In the genomic region with DNA sequence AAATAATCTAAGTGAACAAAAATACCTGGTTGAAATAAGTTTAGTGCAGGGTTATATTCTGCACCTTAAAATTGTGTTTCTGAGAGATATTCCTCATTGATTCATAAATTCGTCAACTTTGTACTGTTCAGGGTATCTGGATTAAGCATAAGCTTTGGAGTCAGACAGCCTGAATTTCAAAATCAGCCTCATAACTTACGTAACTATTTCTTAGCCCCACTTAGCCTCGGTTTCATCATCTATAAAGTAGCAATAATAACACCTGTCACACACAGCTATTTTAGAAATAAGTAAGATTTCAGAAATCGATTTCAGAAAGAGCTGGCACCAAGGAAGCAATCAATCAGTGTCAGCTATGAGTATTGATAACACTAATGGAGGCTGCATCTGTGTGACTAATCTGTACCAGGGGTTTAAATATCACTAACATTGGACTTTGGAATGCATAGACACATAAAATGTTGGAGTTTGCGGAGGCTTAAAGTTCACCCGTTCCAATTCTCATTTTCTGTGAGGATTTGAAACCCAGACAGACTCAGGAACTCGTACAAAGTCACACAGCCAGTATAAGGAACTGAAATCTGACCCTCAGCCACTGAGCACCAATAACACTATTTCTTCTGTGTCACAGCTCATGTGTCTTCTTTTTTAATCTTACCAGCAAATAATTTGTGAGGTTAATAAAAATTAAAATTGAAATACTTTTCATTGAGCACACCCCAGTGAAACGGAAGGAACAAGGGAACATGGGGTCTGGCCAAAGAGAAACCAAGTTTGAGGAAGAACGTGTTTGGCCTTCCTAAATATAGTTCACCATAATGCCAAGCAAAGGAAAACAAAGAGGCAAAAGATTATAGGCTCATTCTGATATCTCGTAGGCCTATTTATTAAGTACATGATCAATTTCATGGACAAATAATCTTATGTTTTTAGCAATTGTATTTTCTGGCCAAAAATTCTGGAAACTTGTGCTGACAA, we compare ENCODE assay signal across 10 cellular contexts.
DNase-seq lines count a peak whose midpoint lies in the region; ATAC-seq, FAIRE-seq and TF ChIP-seq lines count a peak whose summit lies in the region.
"Had no signal": no experiment of that assay in that cellular context is flagged by ENCODE, and none has a peak within 500 bp of the region (broad histone marks: within the 10 kb centered on the region; RNA-seq: fewer than 3 reads in every experiment).

No MANE protein-coding gene starts in this region.

- ATAC-seq in SK-N-SH treated with all-trans-retinoic acid at 6 μM for 48 hours (no peak), HG02840 (IDR thresholded peaks at IDR 0.05; ENCODE audit: low FRiP score, unreplicated experiment) (peak; percentile 51), pancreas (peak; percentile 22 to 62 (median 60))

- DNase-seq in SK-N-SH (no peak), NB4 (ENCODE audit: low read depth) (peak; percentile 68), pancreas (no peak), DMS114 treated with DMSO at 0.1 percent for 48 hours (lab: John Stamatoyannopoulos, UW; ENCODE audit: unreplicated experiment) (no peak), NCI-H510A treated with DMSO at 0.1 percent for 48 hours (lab: John Stamatoyannopoulos, UW) (no peak)
- DNase-seq in stimulated activated CD8-positive, alpha-beta memory T cell treated with anti-CD3 and anti-CD28 coated beads, Interleukin-4, amount 100 ng/mL, for 48 hours: no peak

- H3K79me2 ChIP-seq in SK-N-SH (ENCODE audit: insufficient read depth): no peaks in the 10 kb centered on the region

- CTCF ChIA-PET in SK-N-SH (lab: Yijun Ruan, JAX): no interaction called here

- H3K4me1 ChIP-seq in SK-N-SH (ENCODE audit: control insufficient read depth in 1 of 2, insufficient read depth in 2 of 2, low read depth in 1 of 2, low read length in 1 of 2): no peaks in the 10 kb centered on the region
- peaks cover 3 to 7% (median 5%) of the 10 kb centered on the region in 3 donors for H3K4me1 ChIP-seq in pancreas

- TF ChIP-seq EP300 in SK-N-SH (IDR thresholded peaks at IDR 0.05; ENCODE audit: borderline replicate concordance in 1 of 2, low read depth in 1 of 2, low read length in 1 of 2): no peak

- no peaks in the 10 kb centered on the region for H3K36me3 ChIP-seq in SK-N-SH (replicated peaks in 1 of 2; ENCODE audit: control insufficient read depth in 1 of 2, insufficient read depth in 2 of 2, low read length in 1 of 2)
- no peaks in the 10 kb centered on the region for H3K36me3 ChIP-seq in pancreas

- H3F3A ChIP-seq in SK-N-SH (replicated peaks; ENCODE audit: insufficient read depth): no peaks in the 10 kb centered on the region

- TF ChIP-seq CTCF in SK-N-SH (IDR thresholded peaks at IDR 0.05) (no peak), NB4 (IDR thresholded peaks at IDR 0.05; ENCODE audit: low read depth, low read length) (no peak), pancreas (IDR thresholded peaks at IDR 0.05) (no peak)

- no peak overlapping the region for H3K27ac ChIP-seq in SK-N-SH (ENCODE audit: low read depth in 2 of 2, low read length in 1 of 2)
- H3K27ac ChIP-seq in pancreas: peak overlapping the region in 2 of 4 donors; percentile 15 to 18
- H3K27ac ChIP-seq: 22Rv1, VCaP had no signal

- intact Hi-C loops in pancreas (cut with DNase I): no loop called here

- no peaks in the 10 kb centered on the region for H4K20me1 ChIP-seq in SK-N-SH (ENCODE audit: insufficient read depth)

- no peak overlapping the region for H3K4me3 ChIP-seq in SK-N-SH (ENCODE audit: low read depth in 2 of 2, low read length in 1 of 2)
- no peak overlapping the region for H3K4me3 ChIP-seq in NB4 (ENCODE audit: low read depth, low read length)
- H3K4me3 ChIP-seq in pancreas: no peak overlapping the region

- peak overlapping the region; percentile 51; the same call in 1 of the 2 replicates for H2AFZ ChIP-seq in SK-N-SH (ENCODE audit: low read depth)

- no peak for TF ChIP-seq POLR2A in NB4 (IDR thresholded peaks at IDR 0.05; ENCODE audit: extremely low read depth, insufficient read length)

- no peak overlapping the region for H3K4me2 ChIP-seq in SK-N-SH

- WGBS in SK-N-SH (ENCODE audit: low lambda C conversion rate): 7% methylated on average over 10 of the region's 10 CpGs
- WGBS in pancreas, 2 donors: 31 to 32% methylated on average over 10 of the region's 10 CpGs

- H3K9me3 ChIP-seq in SK-N-SH (no peaks in the 10 kb centered on the region), pancreas (no peaks in the 10 kb centered on the region)

- no peak for FAIRE-seq in pancreas (lab: Jason Lieb, UNC)

- no peak overlapping the region for H3K9ac ChIP-seq in SK-N-SH

- H3K27me3 ChIP-seq in SK-N-SH (ENCODE audit: insufficient read depth): peaks cover 13% of the 10 kb centered on the region; the same call in 1 of the 2 replicates
- no peaks in the 10 kb centered on the region for H3K27me3 ChIP-seq in pancreas

- no peaks in the 10 kb centered on the region for H3K9me2 ChIP-seq in SK-N-SH

- no peak for TF ChIP-seq RAD21 in SK-N-SH (IDR thresholded peaks at IDR 0.05; ENCODE audit: low read length)

- POLR2A ChIA-PET in SK-N-SH (lab: Yijun Ruan, JAX): no interaction called here

TF ChIP-seq in SK-N-SH, 30 proteins besides CTCF, POLR2A, EP300 and RAD21 (continues in another document):
- TF ChIP-seq TAF1 (IDR thresholded peaks at IDR 0.05; ENCODE audit: borderline replicate concordance, low read depth, low read length) (no peak), RCOR1 (IDR thresholded peaks at IDR 0.05; ENCODE audit: low read length) (no peak), YY1 (IDR thresholded peaks at IDR 0.05; ENCODE audit: low read depth) (no peak), NRF1 (IDR thresholded peaks at IDR 0.05; ENCODE audit: low read depth, low read length) (no peak), FOXJ3 (CRISPR knock-in tag; IDR thresholded peaks at IDR 0.05) (no peak), GABPA (IDR thresholded peaks at IDR 0.05; ENCODE audit: low read depth) (no peak), TCF12 (IDR thresholded peaks at IDR 0.05) (no peak), EZH2phosphoT487 (IDR thresholded peaks at IDR 0.05; ENCODE audit: borderline replicate concordance, low read depth) (no peak), MEF2A (IDR thresholded peaks at IDR 0.05; ENCODE audit: borderline replicate concordance, low read depth) (no peak)
- TF ChIP-seq, protein P1, sequence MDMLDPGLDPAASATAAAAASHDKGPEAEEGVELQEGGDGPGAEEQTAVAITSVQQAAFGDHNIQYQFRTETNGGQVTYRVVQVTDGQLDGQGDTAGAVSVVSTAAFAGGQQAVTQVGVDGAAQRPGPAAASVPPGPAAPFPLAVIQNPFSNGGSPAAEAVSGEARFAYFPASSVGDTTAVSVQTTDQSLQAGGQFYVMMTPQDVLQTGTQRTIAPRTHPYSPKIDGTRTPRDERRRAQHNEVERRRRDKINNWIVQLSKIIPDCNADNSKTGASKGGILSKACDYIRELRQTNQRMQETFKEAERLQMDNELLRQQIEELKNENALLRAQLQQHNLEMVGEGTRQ (IDR thresholded peaks at IDR 0.05; ENCODE audit: borderline replicate concordance, low read depth, low read length): no peak
- TF ChIP-seq, protein P2, sequence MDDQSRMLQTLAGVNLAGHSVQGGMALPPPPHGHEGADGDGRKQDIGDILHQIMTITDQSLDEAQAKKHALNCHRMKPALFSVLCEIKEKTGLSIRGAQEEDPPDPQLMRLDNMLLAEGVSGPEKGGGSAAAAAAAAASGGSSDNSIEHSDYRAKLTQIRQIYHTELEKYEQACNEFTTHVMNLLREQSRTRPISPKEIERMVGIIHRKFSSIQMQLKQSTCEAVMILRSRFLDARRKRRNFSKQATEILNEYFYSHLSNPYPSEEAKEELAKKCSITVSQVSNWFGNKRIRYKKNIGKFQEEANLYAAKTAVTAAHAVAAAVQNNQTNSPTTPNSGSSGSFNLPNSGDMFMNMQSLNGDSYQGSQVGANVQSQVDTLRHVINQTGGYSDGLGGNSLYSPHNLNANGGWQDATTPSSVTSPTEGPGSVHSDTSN (IDR thresholded peaks at IDR 0.05): no peak

TF ChIP-seq in SK-N-SH treated with all-trans-retinoic acid at 6 μM for 48 hours, 23 proteins besides CTCF, POLR2A, EP300 and RAD21 (continues in another document):
- TF ChIP-seq ZNF8 (CRISPR knock-in tag; IDR thresholded peaks at IDR 0.05) (no peak), TCF4 (CRISPR knock-in tag; IDR thresholded peaks at IDR 0.05; ENCODE audit: borderline replicate concordance) (no peak), ISL1 (CRISPR knock-in tag; IDR thresholded peaks at IDR 0.05) (no peak), ZFP3 (CRISPR knock-in tag; IDR thresholded peaks at IDR 0.05) (no peak), CSDC2 (CRISPR knock-in tag; IDR thresholded peaks at IDR 0.05) (no peak), ZNF565 (CRISPR knock-in tag; conservative IDR thresholded peaks at IDR 0.05; ENCODE audit: low read depth) (no peak)
- TF ChIP-seq, protein P3, sequence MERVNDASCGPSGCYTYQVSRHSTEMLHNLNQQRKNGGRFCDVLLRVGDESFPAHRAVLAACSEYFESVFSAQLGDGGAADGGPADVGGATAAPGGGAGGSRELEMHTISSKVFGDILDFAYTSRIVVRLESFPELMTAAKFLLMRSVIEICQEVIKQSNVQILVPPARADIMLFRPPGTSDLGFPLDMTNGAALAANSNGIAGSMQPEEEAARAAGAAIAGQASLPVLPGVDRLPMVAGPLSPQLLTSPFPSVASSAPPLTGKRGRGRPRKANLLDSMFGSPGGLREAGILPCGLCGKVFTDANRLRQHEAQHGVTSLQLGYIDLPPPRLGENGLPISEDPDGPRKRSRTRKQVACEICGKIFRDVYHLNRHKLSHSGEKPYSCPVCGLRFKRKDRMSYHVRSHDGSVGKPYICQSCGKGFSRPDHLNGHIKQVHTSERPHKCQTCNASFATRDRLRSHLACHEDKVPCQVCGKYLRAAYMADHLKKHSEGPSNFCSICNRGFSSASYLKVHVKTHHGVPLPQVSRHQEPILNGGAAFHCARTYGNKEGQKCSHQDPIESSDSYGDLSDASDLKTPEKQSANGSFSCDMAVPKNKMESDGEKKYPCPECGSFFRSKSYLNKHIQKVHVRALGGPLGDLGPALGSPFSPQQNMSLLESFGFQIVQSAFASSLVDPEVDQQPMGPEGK (CRISPR knock-in tag; IDR thresholded peaks at IDR 0.05; ENCODE audit: borderline replicate concordance): no peak
- TF ChIP-seq, protein P4, sequence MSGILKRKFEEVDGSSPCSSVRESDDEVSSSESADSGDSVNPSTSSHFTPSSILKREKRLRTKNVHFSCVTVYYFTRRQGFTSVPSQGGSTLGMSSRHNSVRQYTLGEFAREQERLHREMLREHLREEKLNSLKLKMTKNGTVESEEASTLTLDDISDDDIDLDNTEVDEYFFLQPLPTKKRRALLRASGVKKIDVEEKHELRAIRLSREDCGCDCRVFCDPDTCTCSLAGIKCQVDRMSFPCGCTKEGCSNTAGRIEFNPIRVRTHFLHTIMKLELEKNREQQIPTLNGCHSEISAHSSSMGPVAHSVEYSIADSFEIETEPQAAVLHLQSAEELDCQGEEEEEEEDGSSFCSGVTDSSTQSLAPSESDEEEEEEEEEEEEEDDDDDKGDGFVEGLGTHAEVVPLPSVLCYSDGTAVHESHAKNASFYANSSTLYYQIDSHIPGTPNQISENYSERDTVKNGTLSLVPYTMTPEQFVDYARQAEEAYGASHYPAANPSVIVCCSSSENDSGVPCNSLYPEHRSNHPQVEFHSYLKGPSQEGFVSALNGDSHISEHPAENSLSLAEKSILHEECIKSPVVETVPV (CRISPR knock-in tag; IDR thresholded peaks at IDR 0.05): no peak
